13 cellular contexts compared by ENCODE assay signal in genomic region chr11:72779495-72780128, GRCh38. TPM values are rescaled to one million over a fixed set of nuclear protein-coding genes. Genes with fewer than 3 reads are reported as not detected.
DNase-seq lines count a peak whose midpoint lies in the region; ATAC-seq and TF ChIP-seq lines count a peak whose summit lies in the region.
"Had no signal": no experiment of that assay in that cellular context is flagged by ENCODE, and none has a peak within 500 bp of the region (broad histone marks: within the 10 kb centered on the region; RNA-seq: fewer than 3 reads in every experiment).

No MANE protein-coding gene starts in this region.

- no peak overlapping the region for H2AK5ac ChIP-seq in trophoblast cell (ENCODE audit: low read length)

- H3K9ac ChIP-seq in trophoblast cell (ENCODE audit: low read length) = no peak overlapping the region

- H3K27me3 ChIP-seq in hepatocyte (no peaks in the 10 kb centered on the region), trophoblast cell (ENCODE audit: insufficient read depth, low read length) (no peaks in the 10 kb centered on the region)
- H3K27me3 ChIP-seq: ascending aorta, sigmoid colon had no signal

- no peaks in the 10 kb centered on the region for H3K9me3 ChIP-seq in T-helper 17 cell (ENCODE audit: control insufficient read depth, low read length, poor library complexity, severe bottlenecking)
- H3K9me3 ChIP-seq in hepatocyte (ENCODE audit: low read depth) = no peaks in the 10 kb centered on the region
- H3K9me3 ChIP-seq in trophoblast cell (ENCODE audit: insufficient read depth, low read depth, low read length) = no peaks in the 10 kb centered on the region
- H3K9me3 ChIP-seq: ascending aorta, sigmoid colon had no signal

- no peak overlapping the region for H2BK120ac ChIP-seq in trophoblast cell (ENCODE audit: insufficient read depth, low read length, poor library complexity)

- H2BK5ac ChIP-seq in trophoblast cell (ENCODE audit: low read depth, low read length, poor library complexity) = no peak overlapping the region

- no peak overlapping the region for H3K23ac ChIP-seq in trophoblast cell (ENCODE audit: low read length)

- ATAC-seq in T-helper 17 cell = no peak
- ATAC-seq: SK-N-SH treated with all-trans-retinoic acid at 6 μM for 48 hours had no signal

- H4K20me1 ChIP-seq in hepatocyte (ENCODE audit: insufficient read depth, poor library complexity, severe bottlenecking) = peaks cover 27% of the 10 kb centered on the region

- H4K91ac ChIP-seq in trophoblast cell (ENCODE audit: low read depth, low read length) = peak overlapping the region; percentile 71

- peak overlapping the region; percentile 96 for H3K4me3 ChIP-seq in hepatocyte
- no peak overlapping the region for H3K4me3 ChIP-seq in trophoblast cell (ENCODE audit: low read depth, low read length)

- H3K9me2 ChIP-seq in hepatocyte (replicated peaks; ENCODE audit: insufficient read depth) = no peaks in the 10 kb centered on the region

- H3K4me3 Mint-ChIP-seq in T-helper 17 cell = peak overlapping the region; percentile 78
- H3K4me3 Mint-ChIP-seq in activated naive CD8-positive, alpha-beta T cell treated with anti-CD3 and anti-CD28 coated beads for 36 hours = no peak overlapping the region

- POLR2A ChIA-PET in HEK293T (lab: Yijun Ruan, JAX) = no interaction called here

- peaks cover 5% of the 10 kb centered on the region for H3K36me3 Mint-ChIP-seq in T-helper 17 cell (ENCODE audit: low read depth)
- H3K36me3 Mint-ChIP-seq in activated naive CD8-positive, alpha-beta T cell treated with anti-CD3 and anti-CD28 coated beads for 36 hours = no peaks in the 10 kb centered on the region

- peaks cover 64% of the 10 kb centered on the region for H3K4me1 ChIP-seq in hepatocyte (ENCODE audit: insufficient read depth)
- peaks cover 58 to 67% of the 10 kb centered on the region in 2 experiments for H3K4me1 ChIP-seq in trophoblast cell (ENCODE audit: control insufficient read depth in 1 of 2, insufficient read depth in 2 of 2, low read length in 2 of 2)

- CTCF ChIA-PET in HEK293T (lab: Yijun Ruan, JAX) = interaction anchor here (0.7 to 1.5 kb wide), 2 partner anchors 14 to 54 kb away, joined by 3 to 4 read pairs; no protein-coding TSS in a partner anchor

- no peak for TF ChIP-seq CTCF in hepatocyte (IDR thresholded peaks at IDR 0.05; ENCODE audit: poor library complexity)

- peak overlapping the region; percentile 16 for H3K4ac ChIP-seq in trophoblast cell (ENCODE audit: low read depth, low read length)

- 72% methylated on average over 4 of the region's 4 CpGs for WGBS in hepatocyte (ENCODE audit: low lambda C conversion rate, missing lambda C conversion rate)
- WGBS in trophoblast cell (ENCODE audit: extremely low coverage, insufficient coverage, insufficient read length) = no CpG with 5 or more reads among the region's 4 CpGs

- peaks cover 65% of the 10 kb centered on the region for H3K79me2 ChIP-seq in hepatocyte
- H3K79me2 ChIP-seq in trophoblast cell (ENCODE audit: control insufficient read depth, insufficient read depth, low read length, poor library complexity) = peaks cover 12% of the 10 kb centered on the region

- H3K18ac ChIP-seq in trophoblast cell (ENCODE audit: low read length) = peak overlapping the region; percentile 80

- peak; percentile 25 for DNase-seq in DMS 273 (lab: John Stamatoyannopoulos, UW; ENCODE audit: unreplicated experiment)
- no peak for DNase-seq in DMS 273 treated with DMSO at 0.1 percent for 48 hours (lab: John Stamatoyannopoulos, UW)
- DNase-seq in T-helper 17 cell = no peak
- no peak for DNase-seq in hepatocyte (ENCODE audit: low spot score)
- DNase-seq in trophoblast cell = no peak
- DNase-seq in HEK293T (ENCODE audit: extremely low spot score) = no peak
- no peak for DNase-seq in NCI-H82 treated with DMSO at 0.1 percent for 48 hours (lab: John Stamatoyannopoulos, UW; ENCODE audit: unreplicated experiment)
- no peak for DNase-seq in activated naive CD8-positive, alpha-beta T cell treated with anti-CD3 and anti-CD28 coated beads for 36 hours
- DNase-seq: head of caudate nucleus, NCI-H2081 treated with DMSO at 0.1 percent for 48 hours, sigmoid colon had no signal

- peaks cover 38% of the 10 kb centered on the region for H3K79me1 ChIP-seq in trophoblast cell (ENCODE audit: low read length)

- H2BK12ac ChIP-seq in trophoblast cell (ENCODE audit: low read length) = no peak overlapping the region

- H3K4me2 ChIP-seq in hepatocyte = peak overlapping the region; percentile 92
- peak overlapping the region; percentile 72 for H3K4me2 ChIP-seq in trophoblast cell (ENCODE audit: low read length)

- H4K12ac ChIP-seq in trophoblast cell (ENCODE audit: low read depth, low read length) = no peak overlapping the region

- H3K4me1 Mint-ChIP-seq in T-helper 17 cell = peaks cover 40% of the 10 kb centered on the region
- H3K4me1 Mint-ChIP-seq in activated naive CD8-positive, alpha-beta T cell treated with anti-CD3 and anti-CD28 coated beads for 36 hours = peaks cover 11% of the 10 kb centered on the region

- peak overlapping the region; percentile 0 for H3K14ac ChIP-seq in trophoblast cell (ENCODE audit: low read length)

- peak overlapping the region; percentile 98 for H3K27ac ChIP-seq in hepatocyte
- no peak overlapping the region for H3K27ac ChIP-seq in trophoblast cell (ENCODE audit: low read depth, low read length)
- H3K27ac ChIP-seq: ascending aorta had no signal

- peak overlapping the region; percentile 88 for H3K27ac Mint-ChIP-seq in T-helper 17 cell
- no peak overlapping the region for H3K27ac Mint-ChIP-seq in activated naive CD8-positive, alpha-beta T cell treated with anti-CD3 and anti-CD28 coated beads for 36 hours

- no peaks in the 10 kb centered on the region for H3K9me3 Mint-ChIP-seq in activated naive CD8-positive, alpha-beta T cell treated with anti-CD3 and anti-CD28 coated beads for 36 hours

- H3K27me3 Mint-ChIP-seq in T-helper 17 cell = no peaks in the 10 kb centered on the region
- H3K27me3 Mint-ChIP-seq in activated naive CD8-positive, alpha-beta T cell treated with anti-CD3 and anti-CD28 coated beads for 36 hours = no peaks in the 10 kb centered on the region

- H3K36me3 ChIP-seq in hepatocyte (replicated peaks; ENCODE audit: insufficient read depth, low read depth) (no peaks in the 10 kb centered on the region), trophoblast cell (ENCODE audit: control insufficient read depth in 1 of 2, insufficient read depth in 2 of 2, low read length in 2 of 2) (peaks cover 4 to 5% of the 10 kb centered on the region in 2 experiments)
- H3K36me3 ChIP-seq: ascending aorta, sigmoid colon had no signal

- no peak overlapping the region for H4K8ac ChIP-seq in trophoblast cell (ENCODE audit: low read depth, low read length)

- H2AFZ ChIP-seq in hepatocyte (no peak overlapping the region), trophoblast cell (ENCODE audit: insufficient read depth, low read length, poor library complexity) (no peak overlapping the region)

TF ChIP-seq in HEK293T, 16 proteins besides CTCF, POLR2A, EP300 and RAD21:
- no peak for TF ChIP-seq CTBP1 (IDR thresholded peaks at IDR 0.05; ENCODE audit: borderline replicate concordance)
- no peak for TF ChIP-seq HDGF (IDR thresholded peaks at IDR 0.05; ENCODE audit: borderline replicate concordance)
- TF ChIP-seq ARNT (IDR thresholded peaks at IDR 0.05) = no peak
- no peak for TF ChIP-seq L3MBTL2 (conservative IDR thresholded peaks at IDR 0.05)
- TF ChIP-seq FOXM1 (IDR thresholded peaks at IDR 0.05; ENCODE audit: borderline replicate concordance) = no peak
- TF ChIP-seq ELF4 (IDR thresholded peaks at IDR 0.05) = no peak
- no peak for TF ChIP-seq NFRKB (IDR thresholded peaks at IDR 0.05)
- TF ChIP-seq SP1 (IDR thresholded peaks at IDR 0.05) = no peak
- TF ChIP-seq FOXA1 (IDR thresholded peaks at IDR 0.05) = no peak
- no peak for TF ChIP-seq TARDBP (IDR thresholded peaks at IDR 0.05)
- no peak for TF ChIP-seq ZNF384 (IDR thresholded peaks at IDR 0.05)
- TF ChIP-seq BHLHE40 (IDR thresholded peaks at IDR 0.05; ENCODE audit: borderline replicate concordance) = no peak
- TF ChIP-seq, protein P1, sequence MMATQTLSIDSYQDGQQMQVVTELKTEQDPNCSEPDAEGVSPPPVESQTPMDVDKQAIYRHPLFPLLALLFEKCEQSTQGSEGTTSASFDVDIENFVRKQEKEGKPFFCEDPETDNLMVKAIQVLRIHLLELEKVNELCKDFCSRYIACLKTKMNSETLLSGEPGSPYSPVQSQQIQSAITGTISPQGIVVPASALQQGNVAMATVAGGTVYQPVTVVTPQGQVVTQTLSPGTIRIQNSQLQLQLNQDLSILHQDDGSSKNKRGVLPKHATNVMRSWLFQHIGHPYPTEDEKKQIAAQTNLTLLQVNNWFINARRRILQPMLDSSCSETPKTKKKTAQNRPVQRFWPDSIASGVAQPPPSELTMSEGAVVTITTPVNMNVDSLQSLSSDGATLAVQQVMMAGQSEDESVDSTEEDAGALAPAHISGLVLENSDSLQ (IDR thresholded peaks at IDR 0.05) = no peak
- no peak for TF ChIP-seq SUZ12 (IDR thresholded peaks at IDR 0.05)
- no peak for TF ChIP-seq FOXK2 (IDR thresholded peaks at IDR 0.05)
- no peak for TF ChIP-seq LEF1 (IDR thresholded peaks at IDR 0.05; ENCODE audit: borderline replicate concordance)

RNA-seq across cellular contexts. Expression of gene STARD10, which starts 14.2 kb away (rescaled TPM):
- 10 to 100 TPM; 12.9 to 17.7 TPM for total RNA-seq in T-helper 17 cell
- total RNA-seq in hepatocyte = 290 and 390 TPM in 2 replicates
- polyA plus RNA-seq in hepatocyte = 575 and 686 TPM in 2 replicates
- polyA plus RNA-seq in trophoblast cell (2013) = 143 and 154 TPM in 2 replicates
- 1 to 10 TPM; 6.2 to 6.4 TPM for total RNA-seq in activated naive CD8-positive, alpha-beta T cell treated with anti-CD3 and anti-CD28 coated beads for 36 hours

RNA-seq across cellular contexts. Expression of gene ARAP1, which starts 27.4 kb away (rescaled TPM):
- total RNA-seq in T-helper 17 cell (100 to 1,000 TPM in 1 of 2 donors, 10 to 100 TPM in 1; 93.3 to 108 TPM), hepatocyte (86.9 and 118 TPM in 2 replicates)
- 53.2 and 60.2 TPM in 2 replicates for polyA plus RNA-seq in hepatocyte
- polyA plus RNA-seq in trophoblast cell (2013) = 11.8 and 12.4 TPM in 2 replicates
- total RNA-seq in activated naive CD8-positive, alpha-beta T cell treated with anti-CD3 and anti-CD28 coated beads for 36 hours = 10 to 100 TPM; 49.3 to 52.3 TPM

RNA-seq across cellular contexts. Expression of gene ATG16L2, which starts 34.6 kb away (rescaled TPM):
- 100 to 1,000 TPM in 1 of 2 donors, 10 to 100 TPM in 1; 95.4 to 121 TPM for total RNA-seq in T-helper 17 cell
- 8.2 and 11.5 TPM in 2 replicates for total RNA-seq in hepatocyte
- polyA plus RNA-seq in hepatocyte = 20.3 and 27.6 TPM in 2 replicates
- polyA plus RNA-seq in trophoblast cell (2013) = 7.4 and 8.0 TPM in 2 replicates
- 10 to 100 TPM; 41.2 to 45.7 TPM for total RNA-seq in activated naive CD8-positive, alpha-beta T cell treated with anti-CD3 and anti-CD28 coated beads for 36 hours

Comparison
In these comparisons a context has a peak if more than half of its experiments do, and no peak if none do; other contexts are left out.
1. RNA of gene STARD10, which starts 14.2 kb away (total RNA-seq): 290 to 390 TPM in hepatocyte; 12.9 to 17.7 TPM in T-helper 17 cell and 6.2 to 6.4 TPM in activated naive CD8-positive, alpha-beta T cell treated with anti-CD3 and anti-CD28 coated beads for 36 hours; every median in the first group is over 10 times any median in the second.